ENCODE assay signal across 16 cellular contexts in the genomic region with DNA sequence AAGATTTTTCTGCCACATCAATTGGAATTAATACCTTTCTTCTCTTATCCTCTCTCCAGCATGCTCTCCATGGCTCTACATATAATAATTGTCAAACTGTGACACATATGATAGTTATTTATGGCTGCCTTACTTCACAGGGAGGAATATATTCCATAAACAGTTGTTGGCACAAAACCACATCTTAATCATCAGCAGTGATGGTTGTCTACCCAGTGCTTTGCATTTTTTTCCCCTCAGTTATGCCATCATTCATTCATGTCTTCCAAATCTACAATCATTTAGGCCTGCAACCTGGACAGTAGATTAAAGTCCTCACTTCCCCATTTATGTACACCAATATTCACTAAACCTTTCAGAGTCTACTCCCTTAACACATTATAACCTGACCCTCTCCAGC.
DNase-seq lines count a peak whose midpoint lies in the region; ATAC-seq, FAIRE-seq and TF ChIP-seq lines count a peak whose summit lies in the region.
"Had no signal": no experiment of that assay in that cellular context is flagged by ENCODE, and none has a peak within 500 bp of the region (broad histone marks: within the 10 kb centered on the region; RNA-seq: fewer than 3 reads in every experiment).

No MANE protein-coding gene starts in this region.

- H3K36me3 ChIP-seq in ascending aorta, result no peaks in the 10 kb centered on the region
- H3K36me3 ChIP-seq: heart right ventricle, neutrophil, right atrium auricular region had no signal

- no peak overlapping the region for H3K4me3 ChIP-seq in ascending aorta
- H3K4me3 ChIP-seq: heart right ventricle, right atrium auricular region had no signal

- H3K27ac ChIP-seq in ascending aorta, result peak overlapping the region; percentile 64 to 79
- H3K27ac ChIP-seq: C4-2B, heart right ventricle, KMS-11, neutrophil, right atrium auricular region had no signal

- DNase-seq in HT1080 (ENCODE audit: low read depth) (peak; percentile 59), ascending aorta (ENCODE audit: low spot score in 2 of 2) (no peak), glomerular visceral epithelial cell (ENCODE audit: extremely low spot score) (peak; percentile 25), urothelium cell line (ENCODE audit: low spot score) (peak; percentile 36), SKM-1 (lab: John Stamatoyannopoulos, UW; ENCODE audit: unreplicated experiment) (no peak)
- DNase-seq in stimulated activated naive CD4-positive, alpha-beta T cell treated with Interleukin-2 at 50 U/mL for 16 hours (lab: John Stamatoyannopoulos, UW), result no peak
- DNase-seq: activated naive CD4-positive, alpha-beta T cell treated with Interleukin-2 at 50 U/mL for 16 hours; erythroblast; heart right ventricle; NCI-H1417 had no signal

- H3K4me1 ChIP-seq in ascending aorta, result peaks cover 10 to 36% of the 10 kb centered on the region in 2 donors

- no peak for FAIRE-seq in urothelium cell line (lab: Jason Lieb, UNC)

- no peaks in the 10 kb centered on the region for H3K27me3 ChIP-seq in ascending aorta
- H3K27me3 ChIP-seq: heart right ventricle, neutrophil, right atrium auricular region had no signal

- H3K9me3 ChIP-seq in ascending aorta, result no peaks in the 10 kb centered on the region
- H3K9me3 ChIP-seq: heart right ventricle, neutrophil, right atrium auricular region had no signal

- no peak for TF ChIP-seq CTCF in ascending aorta (IDR thresholded peaks at IDR 0.05)

- intact Hi-C loops in ascending aorta (cut with DNase I), result no loop called here

- ATAC-seq in HG03565 (IDR thresholded peaks at IDR 0.05; ENCODE audit: unreplicated experiment), result no peak
- ATAC-seq: heart right ventricle, Right ventricle myocardium inferior had no signal

Comparison
In these comparisons a context has a peak if more than half of its experiments do, and no peak if none do; other contexts are left out.
1. DNase-seq: peak in HT1080 (single experiment), glomerular visceral epithelial cell (single experiment) and urothelium cell line (single experiment); none in ascending aorta (0 of 2), SKM-1 (single experiment) and stimulated activated naive CD4-positive, alpha-beta T cell treated with Interleukin-2 at 50 U/mL for 16 hours (single experiment).